In genomic region chr18:72329533-72329932, GRCh38 we compare ENCODE assay signal across 7 cellular contexts.
"Had no signal": no experiment of that assay in that cellular context is flagged by ENCODE, and none has a peak within 500 bp of the region (broad histone marks: within the 10 kb centered on the region; RNA-seq: fewer than 3 reads in every experiment).

No MANE protein-coding gene starts in this region.

- FAIRE-seq: G401.6, GM12891, GM12892, GM18507, GM19239 had no signal

- DNase-seq: GDM1, GF-D8 had no signal
